ENCODE assay signal across 22 cellular contexts in the genomic region with DNA sequence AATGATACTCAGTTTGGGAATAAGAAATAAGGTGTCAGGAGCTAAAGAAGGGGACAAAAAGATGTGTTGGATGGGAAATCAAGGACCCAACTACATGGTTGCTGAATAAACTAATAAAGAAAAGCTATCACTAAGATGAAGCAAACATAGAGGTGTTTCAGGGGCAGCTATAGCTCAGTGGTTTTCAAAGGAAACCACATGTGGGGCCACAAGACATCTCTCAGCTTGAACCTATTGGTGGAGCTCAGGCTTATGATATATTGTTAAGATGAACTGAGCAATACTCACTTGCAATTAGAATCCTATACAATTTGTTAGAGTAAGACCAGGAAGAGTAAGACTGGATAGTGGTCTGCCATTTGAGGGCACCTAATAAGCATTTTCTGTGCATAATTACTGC. TPM values are rescaled to one million over a fixed set of nuclear protein-coding genes. Genes with fewer than 3 reads are reported as not detected.
A peak's percentile ranks its signal among the peaks of the same experiment; 100 is the strongest.
DNase-seq lines count a peak whose midpoint lies in the region; ATAC-seq and TF ChIP-seq lines count a peak whose summit lies in the region.
"Had no signal": no experiment of that assay in that cellular context is flagged by ENCODE, and none has a peak within 500 bp of the region (broad histone marks: within the 10 kb centered on the region; RNA-seq: fewer than 3 reads in every experiment).

No MANE protein-coding gene starts in this region.

- ATAC-seq in GM18907 (IDR thresholded peaks at IDR 0.05; ENCODE audit: unreplicated experiment) (peak; percentile 71), GM21528 (IDR thresholded peaks at IDR 0.05; ENCODE audit: low FRiP score, unreplicated experiment) (no peak), HG03159 (IDR thresholded peaks at IDR 0.05; ENCODE audit: unreplicated experiment) (no peak)
- ATAC-seq in activated CD8-positive, alpha-beta T cell treated with anti-CD3 and anti-CD28 coated beads, Interleukin-2, amount 10 ng/mL, durations not matched to agents 7 days and 5 days, result peak; percentile 82
- ATAC-seq: stimulated activated memory B cell treated with anti-CD40 and anti-IgM and Interleukin-4, amounts not matched to agents 10 μg/mL and 1 μg/mL and 100 μg/mL, for 72 hours had no signal

- H3K36me3 Mint-ChIP-seq in CD8-positive, alpha-beta memory T cell, result peaks cover 0 to 8% (median 0%) of the 10 kb centered on the region in 3 donors
- H3K36me3 Mint-ChIP-seq in activated CD8-positive, alpha-beta T cell treated with anti-CD3 and anti-CD28 coated beads, Interleukin-2, amount 10 ng/mL, durations not matched to agents 7 days and 5 days (ENCODE audit: low read depth), result no peaks in the 10 kb centered on the region
- H3K36me3 Mint-ChIP-seq: CD4-positive, alpha-beta memory T cell; stimulated activated memory B cell treated with anti-CD40 and anti-IgM and Interleukin-4, amounts not matched to agents 10 μg/mL and 1 μg/mL and 100 μg/mL, for 72 hours had no signal

- peak in 1 of 5 donors; percentile 25 for DNase-seq in CD8-positive, alpha-beta memory T cell
- peak; percentile 37 for DNase-seq in activated CD8-positive, alpha-beta T cell treated with anti-CD3 and anti-CD28 coated beads, Interleukin-2, amount 10 ng/mL, durations not matched to agents 7 days and 5 days
- DNase-seq in NCI-H2029 treated with DMSO at 0.1 percent for 48 hours (lab: John Stamatoyannopoulos, UW), result no peak
- DNase-seq: activated T-cell treated with anti-CD3 and anti-CD28 coated beads for 4 hours; amygdala; CD4-positive, alpha-beta memory T cell; dermis blood vessel endothelial cell; left ventricle myocardium inferior; midbrain; NCI-H1436; NCI-H2171 treated with DMSO at 0.1 percent for 48 hours; NCI-H526 treated with DMSO at 0.1 percent for 48 hours; PC-9; posterior cingulate gyrus; SJCRH30 had no signal

- no peak overlapping the region for H3K27ac ChIP-seq in CD8-positive, alpha-beta memory T cell (ENCODE audit: low read depth, low read length)
- H3K27ac ChIP-seq: cardiac muscle cell, left ventricle myocardium inferior, PC-9, SJCRH30, VCaP had no signal

- peak overlapping the region in 6 of 7 donors; percentile 11 to 65 (median 28) for H3K4me3 Mint-ChIP-seq in CD8-positive, alpha-beta memory T cell
- no peak overlapping the region for H3K4me3 Mint-ChIP-seq in activated CD8-positive, alpha-beta T cell treated with anti-CD3 and anti-CD28 coated beads, Interleukin-2, amount 10 ng/mL, durations not matched to agents 7 days and 5 days
- H3K4me3 Mint-ChIP-seq: CD4-positive, alpha-beta memory T cell; stimulated activated memory B cell treated with anti-CD40 and anti-IgM and Interleukin-4, amounts not matched to agents 10 μg/mL and 1 μg/mL and 100 μg/mL, for 72 hours had no signal

- H3K4me2 ChIP-seq in Loucy (ENCODE audit: low read depth, low read length, poor library complexity, severe bottlenecking), result peak overlapping the region; percentile 66
- H3K4me2 ChIP-seq: PC-9 had no signal

- no peaks in the 10 kb centered on the region for H3K36me3 ChIP-seq in CD8-positive, alpha-beta memory T cell (ENCODE audit: insufficient read depth, low read length)
- H3K36me3 ChIP-seq in Loucy (ENCODE audit: insufficient read depth, low read length), result no peaks in the 10 kb centered on the region
- H3K36me3 ChIP-seq: cardiac muscle cell, left ventricle myocardium inferior, SJCRH30 had no signal

- CTCF ChIA-PET in CD8-positive, alpha-beta memory T cell (lab: Charles Lee), result no interaction called here
- CTCF ChIA-PET in activated CD8-positive, alpha-beta T cell treated with anti-CD3 and anti-CD28 coated beads, Interleukin-2, amount 10 ng/mL, durations not matched to agents 7 days and 5 days (lab: Charles Lee), result interaction anchor here (0.8 kb wide), 1 partner anchor 10 kb away, joined by 3 read pairs; no protein-coding TSS in a partner anchor

- H3K9me2 ChIP-seq in Loucy (replicated peaks; ENCODE audit: low read depth, low read length), result no peaks in the 10 kb centered on the region

- POLR2A ChIA-PET in CD8-positive, alpha-beta memory T cell (lab: Charles Lee), result no interaction called here
- POLR2A ChIA-PET in activated CD8-positive, alpha-beta T cell treated with anti-CD3 and anti-CD28 coated beads, Interleukin-2, amount 10 ng/mL, durations not matched to agents 7 days and 5 days (lab: Charles Lee), result no interaction called here

- TF ChIP-seq CTCF in Loucy (conservative IDR thresholded peaks at IDR 0.05; ENCODE audit: low read length), result no peak

- no peaks in the 10 kb centered on the region for H3K4me1 ChIP-seq in CD8-positive, alpha-beta memory T cell (ENCODE audit: insufficient read depth, low read length)
- H3K4me1 ChIP-seq in Loucy (ENCODE audit: insufficient read depth, low read length, poor library complexity, severe bottlenecking), result peaks cover 21% of the 10 kb centered on the region
- H3K4me1 ChIP-seq: left ventricle myocardium inferior had no signal

- no peak overlapping the region for H2AFZ ChIP-seq in Loucy (ENCODE audit: low read length)
- H2AFZ ChIP-seq: PC-9 had no signal

- H3K27me3 ChIP-seq in CD8-positive, alpha-beta memory T cell (ENCODE audit: insufficient read depth, low read length, poor library complexity, severe bottlenecking), result no peaks in the 10 kb centered on the region
- no peaks in the 10 kb centered on the region for H3K27me3 ChIP-seq in Loucy (ENCODE audit: insufficient read depth, low read length, poor library complexity, severe bottlenecking)
- H3K27me3 ChIP-seq: cardiac muscle cell, SJCRH30 had no signal

- H3K9me3 ChIP-seq in CD8-positive, alpha-beta memory T cell (ENCODE audit: low read length), result no peaks in the 10 kb centered on the region
- no peaks in the 10 kb centered on the region for H3K9me3 ChIP-seq in Loucy (ENCODE audit: insufficient read depth, low read depth, low read length)

- H3K27ac Mint-ChIP-seq in CD8-positive, alpha-beta memory T cell, result no peak overlapping the region
- no peak overlapping the region for H3K27ac Mint-ChIP-seq in activated CD8-positive, alpha-beta T cell treated with anti-CD3 and anti-CD28 coated beads, Interleukin-2, amount 10 ng/mL, durations not matched to agents 7 days and 5 days
- H3K27ac Mint-ChIP-seq: CD4-positive, alpha-beta memory T cell; stimulated activated memory B cell treated with anti-CD40 and anti-IgM and Interleukin-4, amounts not matched to agents 10 μg/mL and 1 μg/mL and 100 μg/mL, for 72 hours had no signal

- no peak overlapping the region for H3K4me3 ChIP-seq in CD8-positive, alpha-beta memory T cell (ENCODE audit: low read length)
- peak overlapping the region; percentile 39 for H3K4me3 ChIP-seq in Loucy (ENCODE audit: low read length, poor library complexity, severe bottlenecking)
- H3K4me3 ChIP-seq: cardiac muscle cell, left ventricle myocardium inferior, PC-9, SJCRH30 had no signal

- peaks cover 14 to 20% (median 20%) of the 10 kb centered on the region in 3 donors for H3K4me1 Mint-ChIP-seq in CD8-positive, alpha-beta memory T cell
- H3K4me1 Mint-ChIP-seq in activated CD8-positive, alpha-beta T cell treated with anti-CD3 and anti-CD28 coated beads, Interleukin-2, amount 10 ng/mL, durations not matched to agents 7 days and 5 days (ENCODE audit: low read depth), result peaks cover 15% of the 10 kb centered on the region

- H3K27me3 Mint-ChIP-seq in CD8-positive, alpha-beta memory T cell, result peaks cover 0 to 2% of the 10 kb centered on the region in 2 donors
- H3K27me3 Mint-ChIP-seq in activated CD8-positive, alpha-beta T cell treated with anti-CD3 and anti-CD28 coated beads, Interleukin-2, amount 10 ng/mL, durations not matched to agents 7 days and 5 days (ENCODE audit: low read depth), result peaks cover 4% of the 10 kb centered on the region
- H3K27me3 Mint-ChIP-seq: CD4-positive, alpha-beta memory T cell; stimulated activated memory B cell treated with anti-CD40 and anti-IgM and Interleukin-4, amounts not matched to agents 10 μg/mL and 1 μg/mL and 100 μg/mL, for 72 hours had no signal

- no peaks in the 10 kb centered on the region for H3K79me2 ChIP-seq in Loucy (ENCODE audit: insufficient read depth, low read length)

- H3K9me3 Mint-ChIP-seq in CD8-positive, alpha-beta memory T cell, result peaks cover 0 to 4% (median 3%) of the 10 kb centered on the region in 5 donors
- H3K9me3 Mint-ChIP-seq in activated CD8-positive, alpha-beta T cell treated with anti-CD3 and anti-CD28 coated beads, Interleukin-2, amount 10 ng/mL, durations not matched to agents 7 days and 5 days (ENCODE audit: insufficient read depth), result no peaks in the 10 kb centered on the region

- H3K9ac ChIP-seq in Loucy (ENCODE audit: low read depth, low read length, poor library complexity, severe bottlenecking), result peak overlapping the region; percentile 8

- H4K20me1 ChIP-seq in Loucy (ENCODE audit: insufficient read depth, low read length, poor library complexity, severe bottlenecking), result no peaks in the 10 kb centered on the region

- H3F3A ChIP-seq in Loucy (ENCODE audit: low read depth), result no peaks in the 10 kb centered on the region

RNA-seq across cellular contexts. Expression of a gene that starts 45.1 kb away (rescaled TPM):
- 1 to 10 TPM in 1 of 2 experiments, under 1 TPM in 1; 0.91 to 1.1 TPM for total RNA-seq in CD8-positive, alpha-beta memory T cell
- polyA plus RNA-seq in CD8-positive, alpha-beta memory T cell, result 10.5 TPM
- total RNA-seq in activated CD8-positive, alpha-beta T cell treated with anti-CD3 and anti-CD28 coated beads, Interleukin-2, amount 10 ng/mL, durations not matched to agents 7 days and 5 days, result under 1 TPM; 0.10 to 0.29 TPM
- polyA plus RNA-seq: CD4-positive, alpha-beta memory T cell had no signal

Comparison
In these comparisons a context has a peak if more than half of its experiments do, and no peak if none do; other contexts are left out.
1. ATAC-seq: peak in GM18907 (single experiment) and activated CD8-positive, alpha-beta T cell treated with anti-CD3 and anti-CD28 coated beads, Interleukin-2, amount 10 ng/mL, durations not matched to agents 7 days and 5 days (single experiment); none in GM21528 (single experiment) and HG03159 (single experiment).